ENCODE assay signal across 15 cellular contexts in genomic region chr7:152362128-152362926, GRCh38.
A peak's percentile ranks its signal among the peaks of the same experiment; 100 is the strongest.
DNase-seq lines count a peak whose midpoint lies in the region; ATAC-seq, FAIRE-seq and TF ChIP-seq lines count a peak whose summit lies in the region.
"Had no signal": no experiment of that assay in that cellular context is flagged by ENCODE, and none has a peak within 500 bp of the region (broad histone marks: within the 10 kb centered on the region; RNA-seq: fewer than 3 reads in every experiment).

No MANE protein-coding gene starts in this region.

- DNase-seq in CD4-positive, alpha-beta T cell = no peak
- DNase-seq in left lobe of liver (ENCODE audit: low spot score) (no peak), omental fat pad (ENCODE audit: low spot score) (no peak), NCI-H2107 (lab: John Stamatoyannopoulos, UW) (no peak), RKO (ENCODE audit: low spot score) (no peak)
- DNase-seq in activated CD4-positive, alpha-beta memory T cell treated with anti-CD3 and anti-CD28 coated beads, Interleukin-2, amount 10 ng/mL, durations not matched to agents 7 days and 5 days = no peak
- DNase-seq: DMS 273 treated with DMSO at 0.1 percent for 48 hours, Karpas-422, NCI-H345, NCI-H526 treated with DMSO at 0.1 percent for 48 hours had no signal

- H3K27me3 Mint-ChIP-seq in CD4-positive, alpha-beta T cell = no peaks in the 10 kb centered on the region
- no peaks in the 10 kb centered on the region for H3K27me3 Mint-ChIP-seq in activated CD4-positive, alpha-beta memory T cell treated with anti-CD3 and anti-CD28 coated beads, Interleukin-2, amount 10 ng/mL, durations not matched to agents 7 days and 5 days

- H3K9me3 Mint-ChIP-seq in CD4-positive, alpha-beta T cell = no peaks in the 10 kb centered on the region
- H3K9me3 Mint-ChIP-seq in activated CD4-positive, alpha-beta memory T cell treated with anti-CD3 and anti-CD28 coated beads, Interleukin-2, amount 10 ng/mL, durations not matched to agents 7 days and 5 days = no peaks in the 10 kb centered on the region

- CTCF ChIA-PET in CD4-positive, alpha-beta T cell (lab: Charles Lee) = no interaction called here
- CTCF ChIA-PET in activated CD4-positive, alpha-beta memory T cell treated with anti-CD3 and anti-CD28 coated beads, Interleukin-2, amount 10 ng/mL, durations not matched to agents 7 days and 5 days (lab: Charles Lee) = no interaction called here

- H3K27me3 ChIP-seq in CD4-positive, alpha-beta T cell (ENCODE audit: control insufficient read depth, insufficient read depth, low read length) = no peaks in the 10 kb centered on the region
- H3K27me3 ChIP-seq: BLaER1 had no signal

- H3K27ac ChIP-seq in CD4-positive, alpha-beta T cell (ENCODE audit: low read depth, low read length) = no peak overlapping the region
- H3K27ac ChIP-seq: BLaER1, SK-N-MC had no signal

- intact Hi-C loops in CD4-positive, alpha-beta T cell (cut with DNase I, micrococcal nuclease) = no loop called here

- H3K36me3 Mint-ChIP-seq in CD4-positive, alpha-beta T cell (ENCODE audit: low read depth) = peaks cover 28% of the 10 kb centered on the region
- H3K36me3 Mint-ChIP-seq in activated CD4-positive, alpha-beta memory T cell treated with anti-CD3 and anti-CD28 coated beads, Interleukin-2, amount 10 ng/mL, durations not matched to agents 7 days and 5 days (ENCODE audit: low read depth) = peaks cover 11% of the 10 kb centered on the region

- POLR2A ChIA-PET in CD4-positive, alpha-beta T cell (lab: Charles Lee) = no interaction called here
- POLR2A ChIA-PET in activated CD4-positive, alpha-beta memory T cell treated with anti-CD3 and anti-CD28 coated beads, Interleukin-2, amount 10 ng/mL, durations not matched to agents 7 days and 5 days (lab: Charles Lee) = no interaction called here

- no peak for TF ChIP-seq CTCF in CD4-positive, alpha-beta T cell (IDR thresholded peaks at IDR 0.05)
- no peak for TF ChIP-seq CTCF in omental fat pad (IDR thresholded peaks at IDR 0.05)

- ATAC-seq in CD4-positive, alpha-beta T cell (ENCODE audit: poor library complexity) = no peak
- ATAC-seq in SK-N-SH treated with all-trans-retinoic acid at 6 μM for 48 hours (no peak), left lobe of liver (peak; percentile 70), omental fat pad (ENCODE audit: low FRiP score) (no peak)
- ATAC-seq: Right ventricle myocardium inferior had no signal

- peak; percentile 21 for FAIRE-seq in A204.1 (lab: Jason Lieb, UNC)

- peak overlapping the region; percentile 64 for H3K27ac Mint-ChIP-seq in CD4-positive, alpha-beta T cell
- H3K27ac Mint-ChIP-seq in activated CD4-positive, alpha-beta memory T cell treated with anti-CD3 and anti-CD28 coated beads, Interleukin-2, amount 10 ng/mL, durations not matched to agents 7 days and 5 days = no peak overlapping the region

- H3K4me1 Mint-ChIP-seq in CD4-positive, alpha-beta T cell (ENCODE audit: low read depth) = peaks cover 65% of the 10 kb centered on the region
- peaks cover 4% of the 10 kb centered on the region for H3K4me1 Mint-ChIP-seq in activated CD4-positive, alpha-beta memory T cell treated with anti-CD3 and anti-CD28 coated beads, Interleukin-2, amount 10 ng/mL, durations not matched to agents 7 days and 5 days

- no peak overlapping the region for H3K4me3 Mint-ChIP-seq in CD4-positive, alpha-beta T cell
- H3K4me3 Mint-ChIP-seq in activated CD4-positive, alpha-beta memory T cell treated with anti-CD3 and anti-CD28 coated beads, Interleukin-2, amount 10 ng/mL, durations not matched to agents 7 days and 5 days = no peak overlapping the region

- no peaks in the 10 kb centered on the region for H3K9me3 ChIP-seq in CD4-positive, alpha-beta T cell (ENCODE audit: control insufficient read depth, low read length)

TF ChIP-seq in SK-N-SH treated with all-trans-retinoic acid at 6 μM for 48 hours, 23 proteins besides CTCF, POLR2A, EP300 and RAD21:
- TF ChIP-seq TSHZ2 (CRISPR knock-in tag; IDR thresholded peaks at IDR 0.05) (0 out of 2 replicates have a peak, but pooled peaks have one; percentile 30), TOX (CRISPR knock-in tag; IDR thresholded peaks at IDR 0.05; ENCODE audit: borderline replicate concordance) (no peak), TCF4 (CRISPR knock-in tag; IDR thresholded peaks at IDR 0.05; ENCODE audit: borderline replicate concordance) (no peak)
